In genomic region chr16:61923629-61924028, GRCh38 we compare ENCODE assay signal across 10 cellular contexts.
"Had no signal": no experiment of that assay in that cellular context is flagged by ENCODE, and none has a peak within 500 bp of the region (broad histone marks: within the 10 kb centered on the region; RNA-seq: fewer than 3 reads in every experiment).

No MANE protein-coding gene starts in this region.

- H3K27ac Mint-ChIP-seq: HFFc6 had no signal

- H3K9me3 Mint-ChIP-seq: HFFc6 had no signal

- H3K9me3 ChIP-seq: HAP-1 had no signal

- DNase-seq: GM23248, GOT3, H7, HFFc6, IMR-90, KG1 had no signal

- H3K4me3 Mint-ChIP-seq: HFFc6 had no signal

- FAIRE-seq: HepG2, K562 had no signal

- H3K36me3 ChIP-seq: HAP-1 had no signal

- H3K4me3 ChIP-seq: GM23248, HAP-1, K562 had no signal

- ATAC-seq: HCT116, HepG2, K562 had no signal
